3 cellular contexts compared by ENCODE assay signal in the genomic region with DNA sequence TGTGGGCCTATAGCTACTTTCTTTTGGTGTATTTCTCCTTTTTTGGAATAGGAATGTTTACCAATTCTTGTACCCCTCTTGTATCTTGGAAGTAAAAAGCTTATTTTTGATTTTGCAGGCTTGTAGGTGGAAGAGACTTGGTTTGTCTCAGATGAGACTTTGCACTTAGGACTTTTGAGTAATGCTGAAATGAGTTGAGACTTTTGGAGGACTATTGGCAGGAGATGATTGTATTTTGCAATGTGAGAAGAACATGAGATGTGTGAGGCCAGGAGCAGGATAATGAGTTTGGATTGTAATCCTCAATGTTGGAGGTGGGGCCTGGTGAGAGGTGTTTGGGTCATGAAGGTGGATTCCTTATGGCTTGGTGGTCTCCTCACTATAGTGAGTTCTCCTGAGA.
"Had no signal": no experiment of that assay in that cellular context is flagged by ENCODE, and none has a peak within 500 bp of the region (broad histone marks: within the 10 kb centered on the region; RNA-seq: fewer than 3 reads in every experiment).

No MANE protein-coding gene starts in this region.

- DNase-seq: GDM1, GF-D8 had no signal

- ATAC-seq: GM12878 had no signal
